In the genomic region with DNA sequence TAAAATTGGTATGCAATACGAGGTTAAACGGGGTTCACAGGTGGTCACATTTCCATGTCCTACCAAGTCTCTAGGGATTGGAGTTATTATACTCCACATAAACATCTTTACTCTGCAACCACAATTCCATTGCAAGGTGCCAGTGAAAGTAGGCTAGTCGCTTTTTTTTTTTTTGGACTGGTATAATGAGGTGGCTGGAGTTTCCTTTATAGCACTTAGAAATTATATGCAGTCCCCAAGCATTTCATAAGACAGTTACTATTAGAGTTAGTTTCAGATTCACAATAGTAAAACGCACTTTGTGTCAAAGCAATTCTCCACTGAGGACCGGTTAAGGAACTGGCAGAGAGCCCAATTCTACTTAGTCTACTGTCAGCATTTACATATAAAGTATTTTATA, we compare ENCODE assay signal across 9 cellular contexts. TPM values are rescaled to one million over a fixed set of nuclear protein-coding genes. Genes with fewer than 3 reads are reported as not detected.
DNase-seq lines count a peak whose midpoint lies in the region; ATAC-seq, FAIRE-seq and TF ChIP-seq lines count a peak whose summit lies in the region.
"Had no signal": no experiment of that assay in that cellular context is flagged by ENCODE, and none has a peak within 500 bp of the region (broad histone marks: within the 10 kb centered on the region; RNA-seq: fewer than 3 reads in every experiment).

No MANE protein-coding gene starts in this region.

- H3K4me3 ChIP-seq in AG10803 (ENCODE audit: low read length) = peak overlapping the region; percentile 74
- H3K4me3 ChIP-seq in K562 = peak overlapping the region; percentile 55
- peak overlapping the region; percentile 72 for H3K4me3 ChIP-seq in muscle layer of duodenum (ENCODE audit: low read depth in 1 of 2, low read length in 2 of 2)
- no peak overlapping the region for H3K4me3 ChIP-seq in GM23338

- FAIRE-seq in K562 (lab: Jason Lieb, UNC) = no peak

- TF ChIP-seq EP300 in K562 (IDR thresholded peaks at IDR 0.05; ENCODE audit: low read length) = no peak

- no peak for TF ChIP-seq POLR2A in K562 (conservative IDR thresholded peaks at IDR 0.05)

- no peak overlapping the region for H3K4me3 Mint-ChIP-seq in GM23338
- no peak overlapping the region for H3K4me3 Mint-ChIP-seq in activated CD4-positive, alpha-beta memory T cell treated with anti-CD3 and anti-CD28 coated beads, Interleukin-2, amount 10 ng/mL, durations not matched to agents 7 days and 5 days

- no peak overlapping the region for H3K27ac Mint-ChIP-seq in GM23338
- no peak overlapping the region for H3K27ac Mint-ChIP-seq in activated CD4-positive, alpha-beta memory T cell treated with anti-CD3 and anti-CD28 coated beads, Interleukin-2, amount 10 ng/mL, durations not matched to agents 7 days and 5 days

- H3K36me3 ChIP-seq in K562 (ENCODE audit: control insufficient read depth, insufficient read depth, low read length) = 0 out of 3 replicates have a peak, but pooled peaks cover 6% of the 10 kb centered on the region
- H3K36me3 ChIP-seq in muscle layer of duodenum (ENCODE audit: control insufficient read depth in 1 of 2, insufficient read depth in 2 of 2, low read length in 2 of 2) = no peaks in the 10 kb centered on the region
- H3K36me3 ChIP-seq in GM23338 (ENCODE audit: insufficient read depth) = no peaks in the 10 kb centered on the region

- no peaks in the 10 kb centered on the region for H3K9me2 ChIP-seq in GM23338 (ENCODE audit: insufficient read depth)

- no peak for TF ChIP-seq RAD21 in K562 (CRISPR knock-in tag; conservative IDR thresholded peaks at IDR 0.05 in 1 of 2, IDR thresholded peaks at IDR 0.05 in 1 of 2)

- in situ Hi-C loops in K562 (cut with MboI) = no loop called here

- H3K9me3 Mint-ChIP-seq in GM23338 = no peaks in the 10 kb centered on the region
- H3K9me3 Mint-ChIP-seq in activated CD4-positive, alpha-beta memory T cell treated with anti-CD3 and anti-CD28 coated beads, Interleukin-2, amount 10 ng/mL, durations not matched to agents 7 days and 5 days = no peaks in the 10 kb centered on the region

- H3K9me1 ChIP-seq in K562 (ENCODE audit: control insufficient read depth, insufficient read depth, low read length) = no peaks in the 10 kb centered on the region

- CTCF ChIA-PET in K562 (lab: Yijun Ruan, JAX; ENCODE audit: low intra/inter-chr PET ratio) = no interaction called here
- CTCF ChIA-PET in activated CD4-positive, alpha-beta memory T cell treated with anti-CD3 and anti-CD28 coated beads, Interleukin-2, amount 10 ng/mL, durations not matched to agents 7 days and 5 days (lab: Charles Lee) = no interaction called here

- no peak overlapping the region for H2AFZ ChIP-seq in K562 (ENCODE audit: low read depth, low read length)
- no peak overlapping the region for H2AFZ ChIP-seq in GM23338

- peak overlapping the region; percentile 76 for H3K4me2 ChIP-seq in K562 (ENCODE audit: insufficient read depth, low read length)
- no peak overlapping the region for H3K4me2 ChIP-seq in GM23338

- peak overlapping the region in 1 of 2 experiments; percentile 81; a peak in 2 of 4 replicates for H3K9ac ChIP-seq in K562 (ENCODE audit: insufficient read depth in 1 of 2, low read depth in 2 of 2, low read length in 2 of 2)

- H4K20me1 ChIP-seq in K562 (replicated peaks; ENCODE audit: control insufficient read depth, insufficient read depth, low read length) (no peaks in the 10 kb centered on the region), GM23338 (replicated peaks; ENCODE audit: insufficient read depth) (no peaks in the 10 kb centered on the region)

- 1% methylated on average over 5 of the region's 5 CpGs for WGBS in K562 (ENCODE audit: insufficient coverage, low coverage, missing lambda C conversion rate)

- peak; percentile 8 for DNase-seq in AG10803 (ENCODE audit: low read depth)
- DNase-seq in K562 (ENCODE audit: extremely low read depth in 1 of 4, low spot score in 3 of 4) = no peak
- DNase-seq in stimulated activated CD8-positive, alpha-beta memory T cell treated with anti-CD3 and anti-CD28 coated beads, Interleukin-4, amount 100 ng/mL, for 48 hours = no peak
- no peak for DNase-seq in GM23338 (ENCODE audit: low spot score)
- DNase-seq in activated CD4-positive, alpha-beta memory T cell treated with anti-CD3 and anti-CD28 coated beads, Interleukin-2, amount 10 ng/mL, durations not matched to agents 7 days and 5 days = no peak
- DNase-seq in hippocampal formation (lab: John Stamatoyannopoulos, UW) = no peak
- DNase-seq: NCI-H1694 treated with DMSO at 0.1 percent for 48 hours had no signal

- intact Hi-C loops in K562 (cut with micrococcal nuclease) = loop anchor here (5.0 to 10.0 kb wide), 3 partner anchors 54 to 1526 kb away; a partner anchor contains a TSS

- peak; percentile 28 for ATAC-seq in HG02610 (IDR thresholded peaks at IDR 0.05; ENCODE audit: unreplicated experiment)
- ATAC-seq in K562 = peak; percentile 13
- ATAC-seq in GM23338 = no peak

- H3K27me3 ChIP-seq in K562 (ENCODE audit: control insufficient read depth in 2 of 2, insufficient read depth in 2 of 2, low read length in 2 of 2) = no peaks in the 10 kb centered on the region
- no peaks in the 10 kb centered on the region for H3K27me3 ChIP-seq in muscle layer of duodenum (ENCODE audit: low read depth, low read length)
- H3K27me3 ChIP-seq in GM23338 (ENCODE audit: insufficient read depth) = peaks cover 56% of the 10 kb centered on the region

- BruUV-seq in K562 (replicated peaks; lab: Mats Ljungman, UMichigan) = no TSS peak

- H3K4me1 ChIP-seq in K562 (replicated peaks in 1 of 2; ENCODE audit: control insufficient read depth in 2 of 2, insufficient read depth in 2 of 2, low read length in 2 of 2) (peaks cover 3 to 8% of the 10 kb centered on the region in 2 experiments; a peak in 4 of 5 replicates), muscle layer of duodenum (ENCODE audit: control insufficient read depth in 1 of 2, insufficient read depth in 2 of 2, low read length in 2 of 2) (peaks cover 4 to 11% of the 10 kb centered on the region in 2 donors), GM23338 (ENCODE audit: insufficient read depth) (peaks cover 13% of the 10 kb centered on the region; the same call in 1 of the 2 replicates)

- peaks cover 17% of the 10 kb centered on the region for H3K27me3 Mint-ChIP-seq in GM23338 (ENCODE audit: insufficient read depth, low read depth, poor library complexity)
- peaks cover 54% of the 10 kb centered on the region for H3K27me3 Mint-ChIP-seq in activated CD4-positive, alpha-beta memory T cell treated with anti-CD3 and anti-CD28 coated beads, Interleukin-2, amount 10 ng/mL, durations not matched to agents 7 days and 5 days

- POLR2A ChIA-PET in K562 (lab: Yijun Ruan, JAX) = interaction anchor here (0.7 to 0.9 kb wide), 2 partner anchors 10 to 20 kb away, joined by 3 read pairs; no protein-coding TSS in a partner anchor
- POLR2A ChIA-PET in activated CD4-positive, alpha-beta memory T cell treated with anti-CD3 and anti-CD28 coated beads, Interleukin-2, amount 10 ng/mL, durations not matched to agents 7 days and 5 days (lab: Charles Lee) = no interaction called here

- peaks cover 15% of the 10 kb centered on the region; the same call in 2 of the 3 replicates for H3K4me1 Mint-ChIP-seq in GM23338
- H3K4me1 Mint-ChIP-seq in activated CD4-positive, alpha-beta memory T cell treated with anti-CD3 and anti-CD28 coated beads, Interleukin-2, amount 10 ng/mL, durations not matched to agents 7 days and 5 days = peaks cover 19% of the 10 kb centered on the region

- H3K9me3 ChIP-seq in K562 (replicated peaks; ENCODE audit: control insufficient read depth, insufficient read depth, low read depth, low read length) (no peaks in the 10 kb centered on the region), muscle layer of duodenum (ENCODE audit: control insufficient read depth in 1 of 2, low read length in 2 of 2) (no peaks in the 10 kb centered on the region)

- no peaks in the 10 kb centered on the region for H3F3A ChIP-seq in GM23338 (replicated peaks; ENCODE audit: low read depth)

- H3K79me2 ChIP-seq in K562 (ENCODE audit: control insufficient read depth, insufficient read depth, low read length) = peaks cover 84% of the 10 kb centered on the region
- no peaks in the 10 kb centered on the region for H3K79me2 ChIP-seq in GM23338 (replicated peaks; ENCODE audit: insufficient read depth)

- no peak for TF ChIP-seq CTCF in AG10803 (conservative IDR thresholded peaks at IDR 0.05; ENCODE audit: low read length)
- TF ChIP-seq CTCF in K562 (IDR thresholded peaks at IDR 0.05 in 2 of 3, conservative IDR thresholded peaks at IDR 0.05 in 1 of 3; ENCODE audit: insufficient read depth in 2 of 3, low read depth in 1 of 3, low read length in 3 of 3) = no peak
- no peak for TF ChIP-seq CTCF in GM23338 (conservative IDR thresholded peaks at IDR 0.05; ENCODE audit: low read depth in 2 of 2)

- no peaks in the 10 kb centered on the region for H3K36me3 Mint-ChIP-seq in GM23338 (ENCODE audit: low read depth)
- H3K36me3 Mint-ChIP-seq in activated CD4-positive, alpha-beta memory T cell treated with anti-CD3 and anti-CD28 coated beads, Interleukin-2, amount 10 ng/mL, durations not matched to agents 7 days and 5 days (ENCODE audit: low read depth) = no peaks in the 10 kb centered on the region

- H3K27ac ChIP-seq in K562 (ENCODE audit: extremely low read depth, low read depth, low read length) = no peak overlapping the region; the same call in 2 of the 3 replicates
- peak overlapping the region; percentile 88 for H3K27ac ChIP-seq in muscle layer of duodenum (ENCODE audit: low read length)
- H3K27ac ChIP-seq in GM23338 (ENCODE audit: low read depth) = no peak overlapping the region

RNA-seq across cellular contexts. Expression of a gene that starts 1.4 kb away (rescaled TPM):
- total RNA-seq in K562 (2011; cell fraction: chromatin; rRNA removed; ENCODE audit: low replicate concordance) = 52.4 and 139 TPM in 2 replicates
- total RNA-seq in K562 (2011; cell fraction: nucleolus; rRNA removed) = 18.3 and 23.4 TPM in 2 replicates
- total RNA-seq in K562 (2011; cell fraction: nucleoplasm; rRNA removed) = 41.7 and 68.3 TPM in 2 replicates
- 47.6 and 50.1 TPM in 2 replicates for total RNA-seq in K562 (2014; rRNA removed)
- 62.4 and 74.7 TPM in 2 replicates for total RNA-seq in K562 (2014; rRNA removed; fragmentation: Illumina TruSeq; extraction: Trizol)
- 52.6 and 58.3 TPM in 2 replicates for total RNA-seq in K562 (2015; rRNA removed; fragmentation: Illumina TruSeq; extraction: Trizol)
- total RNA-seq in K562 (2021) = 56.5 and 64.5 TPM in 2 replicates
- polyA plus RNA-seq in K562 (2011; rRNA removed) = 35.4 and 37.6 TPM in 2 replicates
- 57.3 and 69.3 TPM in 2 replicates for polyA plus RNA-seq in K562 (2011; cell fraction: cytosol; rRNA removed)
- 45.1 and 48.9 TPM in 2 replicates for polyA plus RNA-seq in K562 (2011; cell fraction: nucleus; rRNA removed)
- polyA plus RNA-seq in K562 (2012) = 25.7 and 46.6 TPM in 2 replicates
- polyA plus RNA-seq in K562 (2014; fragmentation: Illumina TruSeq; extraction: Trizol) = 62.3 and 67.8 TPM in 2 replicates
- polyA plus RNA-seq in K562 (2014; fragmentation: Nextera tagmentation; extraction: Ambion mirVana) = 10 to 100 TPM; 48.2 to 66.3 TPM
- polyA plus RNA-seq in K562 (2014; rRNA removed) = 25.1 and 28.8 TPM in 2 replicates
- polyA minus RNA-seq in K562 (2011; rRNA and poly(A)+ RNA removed) = 181 and 196 TPM in 2 replicates
- 45.1 and 47.7 TPM in 2 replicates for polyA minus RNA-seq in K562 (2011; cell fraction: cytosol; rRNA and poly(A)+ RNA removed)
- polyA minus RNA-seq in K562 (2011; cell fraction: nucleus; rRNA and poly(A)+ RNA removed) = 97.3 and 153 TPM in 2 replicates
- total RNA-seq in GM23338 (2014; rRNA removed; shearing (Covaris generic)) = 0.97 and 1.2 TPM in 2 replicates
- 1.6 and 1.8 TPM in 2 replicates for polyA plus RNA-seq in GM23338 (2016; fragmentation: Nextera tagmentation; extraction: Ambion mirVana)
- under 1 TPM in 1 of 2 experiments, not detected in 1; 0.03 TPM for total RNA-seq in activated CD4-positive, alpha-beta memory T cell treated with anti-CD3 and anti-CD28 coated beads, Interleukin-2, amount 10 ng/mL, durations not matched to agents 7 days and 5 days
